ENCODE assay signal across 3 cellular contexts in the genomic region with DNA sequence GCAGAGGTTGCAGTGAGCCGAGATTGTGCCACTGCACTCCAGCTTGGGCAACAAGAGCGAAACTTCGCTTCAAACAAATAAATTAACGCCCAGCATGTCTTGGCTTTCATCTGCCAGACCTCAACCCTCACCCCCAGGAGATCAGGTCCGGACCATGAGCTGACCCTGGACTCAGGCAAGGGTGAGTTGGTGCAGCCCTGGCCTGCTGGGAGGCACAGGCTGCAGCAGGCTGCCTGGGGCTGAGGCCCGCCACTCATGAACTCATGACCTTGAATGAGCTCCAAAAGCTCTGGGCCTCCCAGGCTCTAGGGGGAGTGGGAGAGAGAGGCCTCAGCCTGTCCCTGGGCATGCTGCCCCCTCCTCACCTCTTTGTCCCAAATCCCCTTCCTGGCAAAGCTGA. TPM values are rescaled to one million over a fixed set of nuclear protein-coding genes. Genes with fewer than 3 reads are reported as not detected.
"Had no signal": no experiment of that assay in that cellular context is flagged by ENCODE, and none has a peak within 500 bp of the region (broad histone marks: within the 10 kb centered on the region; RNA-seq: fewer than 3 reads in every experiment).

No MANE protein-coding gene starts in this region.

RNA-seq across cellular contexts. Expression of a gene that starts 1.7 kb away (rescaled TPM):
- total RNA-seq: dermis blood vessel endothelial cell, myocyte, pulmonary artery endothelial cell had no signal
